30 cellular contexts compared by ENCODE assay signal in genomic region chr3:37742574-37743212, GRCh38.
DNase-seq lines count a peak whose midpoint lies in the region; ATAC-seq and TF ChIP-seq lines count a peak whose summit lies in the region.
"Had no signal": no experiment of that assay in that cellular context is flagged by ENCODE, and none has a peak within 500 bp of the region (broad histone marks: within the 10 kb centered on the region; RNA-seq: fewer than 3 reads in every experiment).

No MANE protein-coding gene starts in this region.

- ATAC-seq in Right ventricle myocardium inferior (no peak), aorta (ENCODE audit: low FRiP score) (peak; percentile 54), HG03095 (IDR thresholded peaks at IDR 0.05; ENCODE audit: unreplicated experiment) (no peak), GM18858 (IDR thresholded peaks at IDR 0.05; ENCODE audit: unreplicated experiment) (no peak)
- ATAC-seq: Panc1 had no signal

- H3K27me3 ChIP-seq in cardiac muscle cell: no peaks in the 10 kb centered on the region
- no peaks in the 10 kb centered on the region for H3K27me3 ChIP-seq in rectal smooth muscle tissue (ENCODE audit: control insufficient read depth, insufficient read depth, low read length)
- no peaks in the 10 kb centered on the region for H3K27me3 ChIP-seq in aorta (ENCODE audit: control insufficient read depth in 1 of 2, insufficient read depth in 2 of 2, low read length in 1 of 2)
- H3K27me3 ChIP-seq: BE2C had no signal

- H3K9ac ChIP-seq in rectal smooth muscle tissue (ENCODE audit: low read length): no peak overlapping the region
- H3K9ac ChIP-seq: GM23248, KMS-11, SK-N-SH had no signal

- 26 to 27% methylated on average over 2 of the region's 2 CpGs for WGBS in aorta, 2 donors

- intact Hi-C loops in Right ventricle myocardium inferior (cut with DNase I) (no loop called here), aorta (cut with DNase I) (no loop called here)

- H3K36me3 ChIP-seq in cardiac muscle cell (no peaks in the 10 kb centered on the region), rectal smooth muscle tissue (ENCODE audit: control insufficient read depth, insufficient read depth, low read length) (no peaks in the 10 kb centered on the region), aorta (ENCODE audit: control insufficient read depth in 1 of 2, insufficient read depth in 2 of 2, low read length in 1 of 2) (no peaks in the 10 kb centered on the region)
- H3K36me3 ChIP-seq: BE2C had no signal

- H3K4me3 ChIP-seq in cardiac muscle cell: no peak overlapping the region
- no peak overlapping the region for H3K4me3 ChIP-seq in fibroblast of mammary gland (ENCODE audit: control insufficient read depth, low read depth, low read length)
- H3K4me3 ChIP-seq in rectal smooth muscle tissue (ENCODE audit: low read length): no peak overlapping the region
- no peak overlapping the region for H3K4me3 ChIP-seq in aorta (ENCODE audit: low read length in 2 of 2)
- H3K4me3 ChIP-seq: GM23248 had no signal

- TF ChIP-seq CTCF in cardiac muscle cell (IDR thresholded peaks at IDR 0.05; ENCODE audit: low read depth, low read length) (no peak), fibroblast of mammary gland (conservative IDR thresholded peaks at IDR 0.05; ENCODE audit: control insufficient read depth, insufficient read depth, low read depth, low read length) (no peak)

- no peak for DNase-seq in cardiac muscle cell (ENCODE audit: low read depth in 1 of 2, low spot score in 1 of 2)
- DNase-seq in Right ventricle myocardium inferior (ENCODE audit: missing footprints): no peak
- DNase-seq in fibroblast of mammary gland (ENCODE audit: low read depth): peak; percentile 34
- no peak for DNase-seq in aorta
- no peak for DNase-seq in NCI-H2107 treated with DMSO at 0.1 percent for 48 hours (lab: John Stamatoyannopoulos, UW; ENCODE audit: unreplicated experiment)
- DNase-seq: ACHN; BE2C; CD8-positive, alpha-beta memory T cell; DMS 273 treated with DMSO at 0.1 percent for 48 hours; DMS79 treated with DMSO at 0.1 percent for 48 hours; GF-D8; GM23248; H7; MM.1S; NCI-H1048; NCI-H1417; NCI-H1694; NCI-H2029 treated with DMSO at 0.1 percent for 48 hours; NCI-H2227 treated with DMSO at 0.1 percent for 48 hours; NCI-H510A; NCI-H69; SHP77 treated with DMSO at 0.1 percent for 48 hours; SK-N-SH had no signal

- no peaks in the 10 kb centered on the region for H3K9me3 ChIP-seq in cardiac muscle cell (ENCODE audit: low read depth)
- H3K9me3 ChIP-seq in aorta (ENCODE audit: control insufficient read depth, low read length): no peaks in the 10 kb centered on the region
- H3K9me3 ChIP-seq: BE2C, SK-N-SH had no signal

- H3K4me1 ChIP-seq in cardiac muscle cell (ENCODE audit: low read depth) (peaks cover 61% of the 10 kb centered on the region), rectal smooth muscle tissue (ENCODE audit: control insufficient read depth, insufficient read depth, low read length) (peaks cover 14% of the 10 kb centered on the region), aorta (ENCODE audit: control insufficient read depth in 1 of 2, insufficient read depth in 2 of 2, low read length in 2 of 2) (peaks cover 0 to 3% of the 10 kb centered on the region in 2 donors)
- H3K4me1 ChIP-seq: BE2C had no signal

- peak overlapping the region; percentile 21 for H3K27ac ChIP-seq in cardiac muscle cell
- peak overlapping the region; percentile 49 for H3K27ac ChIP-seq in rectal smooth muscle tissue (ENCODE audit: low read depth, low read length)
- peak overlapping the region in 1 of 2 donors; percentile 55 for H3K27ac ChIP-seq in aorta (ENCODE audit: low read depth in 1 of 2, low read length in 2 of 2)
- H3K27ac ChIP-seq: 22Rv1, GM23248, KMS-11, RWPE1 had no signal
